ENCODE assay signal across 3 cellular contexts in the genomic region with DNA sequence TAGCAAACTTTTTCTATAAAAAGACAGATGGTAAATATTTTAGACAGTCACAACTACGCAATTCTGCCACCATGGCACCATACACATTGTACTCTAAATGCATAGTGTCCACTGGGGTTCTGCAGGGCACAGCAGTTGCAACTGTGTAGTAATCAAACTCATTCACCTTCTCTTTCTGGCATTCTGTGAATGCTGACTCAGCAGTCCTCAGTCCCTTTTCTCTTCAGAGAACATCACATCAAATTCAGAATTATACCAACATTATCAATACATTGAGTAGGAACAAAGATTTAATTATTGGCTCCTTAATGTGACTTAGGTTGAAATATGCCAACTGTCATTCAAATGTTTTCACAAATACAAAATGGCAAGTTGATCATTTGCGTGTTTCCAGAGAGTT.
TF ChIP-seq lines count a peak whose summit lies in the region.

No MANE protein-coding gene starts in this region.

TF ChIP-seq in A549, 52 proteins besides CTCF, POLR2A, EP300 and RAD21:
- TF ChIP-seq MAZ (IDR thresholded peaks at IDR 0.05; ENCODE audit: borderline replicate concordance, low read depth, low read length) (no peak), NFE2L2 (conservative IDR thresholded peaks at IDR 0.05; ENCODE audit: low read length) (no peak), RARB (CRISPR knock-in tag; IDR thresholded peaks at IDR 0.05) (no peak), KDM1A (IDR thresholded peaks at IDR 0.05; ENCODE audit: low read depth) (no peak), MAFK (IDR thresholded peaks at IDR 0.05; ENCODE audit: partially characterized antibody) (peak; percentile 99), NR3C1 (IDR thresholded peaks at IDR 0.05) (no peak)

TF ChIP-seq in IMR-90, 13 proteins besides CTCF, POLR2A, EP300 and RAD21:
- TF ChIP-seq NFE2L2 (IDR thresholded peaks at IDR 0.05; ENCODE audit: low read depth, low read length) (no peak), BHLHE40 (IDR thresholded peaks at IDR 0.05; ENCODE audit: low read depth, low read length) (no peak), CEBPB (IDR thresholded peaks at IDR 0.05; ENCODE audit: low read depth, low read length) (no peak), MAFK (IDR thresholded peaks at IDR 0.05; ENCODE audit: low read depth, low read length) (peak; percentile 100), CHD1 (IDR thresholded peaks at IDR 0.05; ENCODE audit: low read depth, low read length) (no peak), FOS (IDR thresholded peaks at IDR 0.05; ENCODE audit: low read depth, low read length) (no peak), RFX5 (IDR thresholded peaks at IDR 0.05; ENCODE audit: low read depth, low read length) (no peak)
- TF ChIP-seq, protein P1, sequence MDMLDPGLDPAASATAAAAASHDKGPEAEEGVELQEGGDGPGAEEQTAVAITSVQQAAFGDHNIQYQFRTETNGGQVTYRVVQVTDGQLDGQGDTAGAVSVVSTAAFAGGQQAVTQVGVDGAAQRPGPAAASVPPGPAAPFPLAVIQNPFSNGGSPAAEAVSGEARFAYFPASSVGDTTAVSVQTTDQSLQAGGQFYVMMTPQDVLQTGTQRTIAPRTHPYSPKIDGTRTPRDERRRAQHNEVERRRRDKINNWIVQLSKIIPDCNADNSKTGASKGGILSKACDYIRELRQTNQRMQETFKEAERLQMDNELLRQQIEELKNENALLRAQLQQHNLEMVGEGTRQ (IDR thresholded peaks at IDR 0.05; ENCODE audit: low read depth, low read length) = no peak

TF ChIP-seq in H1, 55 proteins besides CTCF, POLR2A, EP300 and RAD21:
- TF ChIP-seq MAFK (IDR thresholded peaks at IDR 0.05; ENCODE audit: low read depth, low read length) (peak; percentile 99), SP1 (IDR thresholded peaks at IDR 0.05; ENCODE audit: low read depth, low read length) (no peak)
